8 cellular contexts compared by ENCODE assay signal in the genomic region with DNA sequence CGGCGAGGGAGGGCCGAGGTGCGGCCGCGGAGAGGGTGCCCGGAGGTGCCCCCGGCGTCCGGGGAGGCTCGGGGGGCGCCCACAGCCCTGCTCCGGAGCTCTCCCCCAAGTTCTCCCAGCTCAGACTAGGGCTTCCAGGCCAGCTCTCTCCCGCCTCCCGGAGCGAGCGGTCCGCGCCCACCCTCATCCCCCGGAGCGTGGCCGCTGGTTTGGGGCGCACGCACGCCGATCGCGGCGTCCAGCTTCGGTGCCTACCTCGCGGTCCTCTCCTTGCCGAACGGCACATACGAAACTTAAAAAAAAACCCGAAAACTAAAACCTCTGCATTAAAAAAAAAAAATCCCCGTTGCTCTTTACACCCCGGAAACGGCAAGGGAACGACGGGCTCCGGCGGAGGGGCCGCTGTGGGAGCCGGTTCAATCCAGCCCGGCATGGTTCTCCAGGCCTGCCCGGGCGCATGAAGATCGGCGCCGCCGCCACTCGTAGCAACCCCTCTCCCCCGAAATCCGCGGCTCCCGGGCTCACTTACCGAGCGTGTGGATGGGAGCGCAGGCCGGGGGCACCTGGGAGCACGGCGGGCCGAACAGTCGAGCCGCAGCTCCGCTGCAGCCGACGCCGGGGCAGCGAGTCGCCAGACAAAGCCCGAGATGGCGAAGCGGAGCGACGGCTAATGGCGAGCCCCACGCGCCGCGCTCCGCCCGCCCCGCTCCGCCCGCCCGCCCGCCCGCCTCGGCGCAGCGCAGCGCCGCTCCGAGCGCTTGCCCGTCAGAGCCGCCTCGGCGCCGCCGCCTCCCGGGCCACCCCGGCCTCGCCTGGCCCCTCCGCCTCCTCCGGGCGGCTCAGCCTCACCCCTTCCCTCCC. TPM values are rescaled to one million over a fixed set of nuclear protein-coding genes. Genes with fewer than 3 reads are reported as not detected.
A peak's percentile ranks its signal among the peaks of the same experiment; 100 is the strongest.
DNase-seq lines count a peak whose midpoint lies in the region; ATAC-seq and TF ChIP-seq lines count a peak whose summit lies in the region.

No MANE protein-coding gene starts in this region.

- H3K4me3 Mint-ChIP-seq in progenitor cell of endocrine pancreas (ENCODE audit: low read depth): peak overlapping the region; percentile 91

- H3K27ac ChIP-seq in SJCRH30 (peak overlapping the region; percentile 79), adrenal gland (peak overlapping the region; percentile 80 to 100 (median 99))

- intact Hi-C loops in adrenal gland (cut with DNase I) (no loop called here), left cardiac atrium (cut with DNase I) (loop anchor here in 1 of 2 donors (1.0 kb wide), 1 partner anchor 104 kb away; a partner anchor contains a TSS)

- H3K27ac Mint-ChIP-seq in progenitor cell of endocrine pancreas: peak overlapping the region; percentile 95

- H3K9me3 Mint-ChIP-seq in progenitor cell of endocrine pancreas (ENCODE audit: low read depth): no peaks in the 10 kb centered on the region

- H3K36me3 ChIP-seq in SJCRH30 (peaks cover 14% of the 10 kb centered on the region), adrenal gland (replicated peaks in 1 of 2) (peaks cover 0 to 10% of the 10 kb centered on the region in 2 donors)

- H3K4me1 Mint-ChIP-seq in progenitor cell of endocrine pancreas (ENCODE audit: low read depth): peaks cover 14% of the 10 kb centered on the region

- H3K27me3 ChIP-seq in SJCRH30: no peaks in the 10 kb centered on the region
- no peaks in the 10 kb centered on the region for H3K27me3 ChIP-seq in adrenal gland

- WGBS in adrenal gland, 4 donors: 0% methylated on average over 58 to 107 of the region's 109 CpGs

- no peaks in the 10 kb centered on the region for H3K9me3 ChIP-seq in SJCRH30 (replicated peaks)
- H3K9me3 ChIP-seq in adrenal gland (replicated peaks in 1 of 3): no peaks in the 10 kb centered on the region

- peak; percentile 23 to 28 for TF ChIP-seq POLR2A in adrenal gland (IDR thresholded peaks at IDR 0.05)

- TF ChIP-seq CTCF in adrenal gland (IDR thresholded peaks at IDR 0.05): no peak
- TF ChIP-seq CTCF in progenitor cell of endocrine pancreas (IDR thresholded peaks at IDR 0.05; ENCODE audit: unreplicated experiment): no peak

- no peaks in the 10 kb centered on the region for H3K27me3 Mint-ChIP-seq in progenitor cell of endocrine pancreas

- DNase-seq in DMS53 treated with DMSO at 0.1 percent for 48 hours (lab: John Stamatoyannopoulos, UW; ENCODE audit: unreplicated experiment) (peak; percentile 34), SJCRH30 (peak; percentile 49 to 60), adrenal gland (peak; percentile 57 to 71 (median 69)), left cardiac atrium (peak; percentile 59), progenitor cell of endocrine pancreas (ENCODE audit: low spot score, unreplicated experiment) (peak; percentile 39), middle frontal gyrus (ENCODE audit: extremely low spot score, low spot score) (no peak)

- peaks cover 7% of the 10 kb centered on the region for H3K36me3 Mint-ChIP-seq in progenitor cell of endocrine pancreas (ENCODE audit: insufficient read depth)

- H3K4me3 ChIP-seq in SJCRH30: peak overlapping the region; percentile 99
- H3K4me3 ChIP-seq in adrenal gland: peak overlapping the region; percentile 54 to 81 (median 62)

- H3K4me1 ChIP-seq in SJCRH30: peaks cover 9% of the 10 kb centered on the region; the same call in 1 of the 2 replicates
- peaks cover 20 to 41% of the 10 kb centered on the region in 2 donors for H3K4me1 ChIP-seq in adrenal gland (replicated peaks in 1 of 2)

- ATAC-seq in HG02763 (IDR thresholded peaks at IDR 0.05; ENCODE audit: unreplicated experiment): peak; percentile 1
- ATAC-seq in left cardiac atrium: peak; percentile 24 to 29
- ATAC-seq in HG03520 (IDR thresholded peaks at IDR 0.05; ENCODE audit: unreplicated experiment): no peak

RNA-seq across cellular contexts. Expression of a gene that starts 1.0 kb away (rescaled TPM):
- total RNA-seq in SJCRH30 (2014; rRNA removed; shearing (Covaris generic)): 76.6 and 78.9 TPM in 2 replicates
- 10 to 100 TPM; 51.7 to 92.6 (median 66.6) TPM for total RNA-seq in adrenal gland
- 10 to 100 TPM; 37.1 to 80.6 (median 51.3) TPM for polyA plus RNA-seq in adrenal gland
- total RNA-seq in left cardiac atrium: 10 to 100 TPM; 35.5 to 48.2 TPM
- total RNA-seq in progenitor cell of endocrine pancreas: 94.2 and 100 TPM in 2 replicates

RNA-seq across cellular contexts. Expression of a gene that starts 20.8 kb away (rescaled TPM):
- 59.7 and 62.4 TPM in 2 replicates for total RNA-seq in SJCRH30 (2014; rRNA removed; shearing (Covaris generic))
- 10 to 100 TPM; 21.3 to 61.4 (median 49.7) TPM for total RNA-seq in adrenal gland
- polyA plus RNA-seq in adrenal gland: 10 to 100 TPM; 19.6 to 81.4 (median 47.1) TPM
- total RNA-seq in left cardiac atrium: 10 to 100 TPM; 39.6 to 50.4 TPM
- 117 and 135 TPM in 2 replicates for total RNA-seq in progenitor cell of endocrine pancreas

RNA-seq across cellular contexts. Expression of a gene that starts 33.7 kb away (rescaled TPM):
- 27.8 and 29.6 TPM in 2 replicates for total RNA-seq in SJCRH30 (2014; rRNA removed; shearing (Covaris generic))
- total RNA-seq in adrenal gland (10 to 100 TPM; 21.8 to 48.6 (median 40.3) TPM), left cardiac atrium (10 to 100 TPM; 22.5 to 23.1 TPM), progenitor cell of endocrine pancreas (48.5 and 50.3 TPM in 2 replicates)
- 10 to 100 TPM; 22.8 to 89.3 (median 79.1) TPM for polyA plus RNA-seq in adrenal gland

RNA-seq across cellular contexts. Expression of a gene that starts 47.5 kb away (rescaled TPM):
- total RNA-seq in SJCRH30 (2014; rRNA removed; shearing (Covaris generic)): 0.04 TPM in 1 of 2 replicates, not detected in the other
- total RNA-seq in adrenal gland: 1 to 10 TPM in 1 of 8 donors, under 1 TPM in 2, not detected in 5; 0.15 to 1.2 (median 0.18) TPM
- under 1 TPM in 2 of 3 donors, not detected in 1; 0.13 to 0.16 TPM for polyA plus RNA-seq in adrenal gland
- under 1 TPM in 1 of 2 donors, not detected in 1; 0.63 TPM for total RNA-seq in left cardiac atrium
- total RNA-seq in progenitor cell of endocrine pancreas: not detected in 2 replicates

RNA-seq across cellular contexts. Expression of a gene that starts 49.9 kb away (rescaled TPM):
- not detected in 2 replicates for total RNA-seq in SJCRH30 (2014; rRNA removed; shearing (Covaris generic))
- total RNA-seq in adrenal gland: under 1 TPM in 6 of 8 donors, not detected in 2; 0.22 to 0.83 (median 0.45) TPM
- under 1 TPM; 0.13 to 0.48 (median 0.16) TPM for polyA plus RNA-seq in adrenal gland
- 1 to 10 TPM; 4.9 to 8.7 TPM for total RNA-seq in left cardiac atrium
- 0.49 and 0.89 TPM in 2 replicates for total RNA-seq in progenitor cell of endocrine pancreas
